Comparison of ENCODE assay signal across 18 cellular contexts in the genomic region with DNA sequence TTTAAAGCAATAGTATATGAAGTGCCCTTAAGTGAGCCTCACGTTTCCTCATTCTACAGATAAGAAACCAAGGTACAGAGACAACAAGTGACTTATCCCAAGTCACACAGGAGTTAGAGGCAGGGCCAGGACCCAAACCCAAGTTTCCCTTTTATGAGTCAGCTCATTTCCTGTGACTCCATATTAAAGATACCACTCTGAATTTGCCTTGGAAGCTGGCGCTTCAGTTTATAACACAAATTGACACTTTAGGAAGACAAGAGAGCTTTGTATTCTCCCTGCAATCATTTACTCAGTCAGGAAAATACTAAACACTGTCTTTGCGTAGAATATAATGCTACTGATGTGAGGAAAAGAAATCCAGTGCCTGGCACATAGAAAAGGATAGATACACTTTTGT. TPM values are rescaled to one million over a fixed set of nuclear protein-coding genes. Genes with fewer than 3 reads are reported as not detected.
A peak's percentile ranks its signal among the peaks of the same experiment; 100 is the strongest.
DNase-seq lines count a peak whose midpoint lies in the region; ATAC-seq and TF ChIP-seq lines count a peak whose summit lies in the region.
"Had no signal": no experiment of that assay in that cellular context is flagged by ENCODE, and none has a peak within 500 bp of the region (broad histone marks: within the 10 kb centered on the region; RNA-seq: fewer than 3 reads in every experiment).

No MANE protein-coding gene starts in this region.

- H3K36me3 Mint-ChIP-seq in GM23338 (ENCODE audit: low read depth): no peaks in the 10 kb centered on the region
- peaks cover 0 to 8% of the 10 kb centered on the region in 2 donors for H3K36me3 Mint-ChIP-seq in stimulated activated naive B cell treated with anti-CD40 and anti-IgM and Interleukin-4, amounts not matched to agents 10 μg/mL and 1 μg/mL and 100 μg/mL, for 72 hours
- H3K36me3 Mint-ChIP-seq: CD14-positive monocyte had no signal

- H3K36me3 ChIP-seq in GM23338 (ENCODE audit: insufficient read depth) (no peaks in the 10 kb centered on the region), SK-N-MC (ENCODE audit: insufficient read depth, low read length) (no peaks in the 10 kb centered on the region)

- H3K4me3 ChIP-seq in GM23338: no peak overlapping the region
- H3K4me3 ChIP-seq in SK-N-MC: 0 out of 2 replicates have a peak overlapping the region, but pooled peaks have one; percentile 14
- no peak overlapping the region for H3K4me3 ChIP-seq in foreskin fibroblast (ENCODE audit: low read depth in 1 of 2, low read length in 2 of 2)
- H3K4me3 ChIP-seq: A549 had no signal

- no peaks in the 10 kb centered on the region for H3K9me3 Mint-ChIP-seq in GM23338
- peaks cover 2 to 3% of the 10 kb centered on the region in 2 donors for H3K9me3 Mint-ChIP-seq in stimulated activated naive B cell treated with anti-CD40 and anti-IgM and Interleukin-4, amounts not matched to agents 10 μg/mL and 1 μg/mL and 100 μg/mL, for 72 hours

- no peak overlapping the region for H3K4me3 Mint-ChIP-seq in GM23338
- no peak overlapping the region for H3K4me3 Mint-ChIP-seq in stimulated activated naive B cell treated with anti-CD40 and anti-IgM and Interleukin-4, amounts not matched to agents 10 μg/mL and 1 μg/mL and 100 μg/mL, for 72 hours
- H3K4me3 Mint-ChIP-seq: CD14-positive monocyte; CD8-positive, alpha-beta memory T cell had no signal

- no peaks in the 10 kb centered on the region for H4K20me1 ChIP-seq in GM23338 (replicated peaks; ENCODE audit: insufficient read depth)

- H3K27ac ChIP-seq in GM23338 (ENCODE audit: low read depth): no peak overlapping the region
- peak overlapping the region; percentile 64; the same call in 1 of the 2 replicates for H3K27ac ChIP-seq in SK-N-MC
- H3K27ac ChIP-seq: A549 had no signal

- 0 out of 2 replicates have a peak, but pooled peaks cover 6% of the 10 kb centered on the region for H3K4me1 ChIP-seq in GM23338 (ENCODE audit: insufficient read depth)
- H3K4me1 ChIP-seq: A549, Caco-2 had no signal

- peak; percentile 4 for DNase-seq in GM23338 (ENCODE audit: low spot score)
- no peak for DNase-seq in SK-N-MC (ENCODE audit: low read depth, low spot score)
- DNase-seq in foreskin melanocyte: peak; percentile 78
- DNase-seq in stimulated activated naive B cell treated with anti-CD40 and anti-IgM and Interleukin-4, amounts not matched to agents 10 μg/mL and 1 μg/mL and 100 μg/mL, for 72 hours: no peak
- no peak for DNase-seq in foreskin fibroblast
- DNase-seq in activated CD4-positive, alpha-beta T cell treated with anti-CD3 and anti-CD28 coated beads, Interleukin-2, amount 50 U/mL, for 48 hours: no peak
- DNase-seq in dermis blood vessel endothelial cell: no peak
- DNase-seq: Caco-2; CD8-positive, alpha-beta memory T cell; DND-41; IMR-90; KBM-7 had no signal

- H3K27me3 ChIP-seq in GM23338 (ENCODE audit: insufficient read depth): peaks cover 18% of the 10 kb centered on the region

- H3K4me1 Mint-ChIP-seq in GM23338: peaks cover 16% of the 10 kb centered on the region; the same call in 2 of the 3 replicates
- peaks cover 22 to 50% of the 10 kb centered on the region in 2 donors for H3K4me1 Mint-ChIP-seq in stimulated activated naive B cell treated with anti-CD40 and anti-IgM and Interleukin-4, amounts not matched to agents 10 μg/mL and 1 μg/mL and 100 μg/mL, for 72 hours

- peaks cover 5% of the 10 kb centered on the region for H3K27me3 Mint-ChIP-seq in GM23338 (ENCODE audit: insufficient read depth, low read depth, poor library complexity)
- peaks cover 5 to 8% of the 10 kb centered on the region in 2 donors for H3K27me3 Mint-ChIP-seq in stimulated activated naive B cell treated with anti-CD40 and anti-IgM and Interleukin-4, amounts not matched to agents 10 μg/mL and 1 μg/mL and 100 μg/mL, for 72 hours

- no peak overlapping the region for H2AFZ ChIP-seq in GM23338

- H3K79me2 ChIP-seq in GM23338 (replicated peaks; ENCODE audit: insufficient read depth): no peaks in the 10 kb centered on the region

- no peak overlapping the region for H3K27ac Mint-ChIP-seq in GM23338
- peak overlapping the region; percentile 9 for H3K27ac Mint-ChIP-seq in stimulated activated naive B cell treated with anti-CD40 and anti-IgM and Interleukin-4, amounts not matched to agents 10 μg/mL and 1 μg/mL and 100 μg/mL, for 72 hours
- H3K27ac Mint-ChIP-seq: CD14-positive monocyte; CD8-positive, alpha-beta memory T cell had no signal

- no peaks in the 10 kb centered on the region for H3F3A ChIP-seq in GM23338 (replicated peaks; ENCODE audit: low read depth)

- no peaks in the 10 kb centered on the region for H3K9me2 ChIP-seq in GM23338 (ENCODE audit: insufficient read depth)

- no peaks in the 10 kb centered on the region for H3K9me3 ChIP-seq in SK-N-MC (ENCODE audit: low read depth, low read length)
- H3K9me3 ChIP-seq: A549, Caco-2 had no signal

- no peak for ATAC-seq in GM23338
- ATAC-seq in stimulated activated naive B cell treated with anti-CD40 and anti-IgM and Interleukin-4, amounts not matched to agents 10 μg/mL and 1 μg/mL and 100 μg/mL, for 72 hours (replicated peaks): no peak
- no peak for ATAC-seq in HG03520 (IDR thresholded peaks at IDR 0.05; ENCODE audit: unreplicated experiment)
- ATAC-seq: A549, HCT116 had no signal

- TF ChIP-seq CTCF in GM23338 (conservative IDR thresholded peaks at IDR 0.05; ENCODE audit: low read depth in 2 of 2) (no peak), foreskin fibroblast (IDR thresholded peaks at IDR 0.05; ENCODE audit: low read depth, low read length) (no peak)

- H3K4me2 ChIP-seq in GM23338: no peak overlapping the region
- H3K4me2 ChIP-seq: A549 had no signal

- no peak overlapping the region for H3K9ac ChIP-seq in SK-N-MC (ENCODE audit: insufficient read length)

TF ChIP-seq in GM23338, 12 proteins besides CTCF, POLR2A, EP300 and RAD21 (continues in another document):
- TF ChIP-seq CREB1 (CRISPR knock-in tag; IDR thresholded peaks at IDR 0.05; ENCODE audit: low read depth): no peak
- TF ChIP-seq, protein P1, sequence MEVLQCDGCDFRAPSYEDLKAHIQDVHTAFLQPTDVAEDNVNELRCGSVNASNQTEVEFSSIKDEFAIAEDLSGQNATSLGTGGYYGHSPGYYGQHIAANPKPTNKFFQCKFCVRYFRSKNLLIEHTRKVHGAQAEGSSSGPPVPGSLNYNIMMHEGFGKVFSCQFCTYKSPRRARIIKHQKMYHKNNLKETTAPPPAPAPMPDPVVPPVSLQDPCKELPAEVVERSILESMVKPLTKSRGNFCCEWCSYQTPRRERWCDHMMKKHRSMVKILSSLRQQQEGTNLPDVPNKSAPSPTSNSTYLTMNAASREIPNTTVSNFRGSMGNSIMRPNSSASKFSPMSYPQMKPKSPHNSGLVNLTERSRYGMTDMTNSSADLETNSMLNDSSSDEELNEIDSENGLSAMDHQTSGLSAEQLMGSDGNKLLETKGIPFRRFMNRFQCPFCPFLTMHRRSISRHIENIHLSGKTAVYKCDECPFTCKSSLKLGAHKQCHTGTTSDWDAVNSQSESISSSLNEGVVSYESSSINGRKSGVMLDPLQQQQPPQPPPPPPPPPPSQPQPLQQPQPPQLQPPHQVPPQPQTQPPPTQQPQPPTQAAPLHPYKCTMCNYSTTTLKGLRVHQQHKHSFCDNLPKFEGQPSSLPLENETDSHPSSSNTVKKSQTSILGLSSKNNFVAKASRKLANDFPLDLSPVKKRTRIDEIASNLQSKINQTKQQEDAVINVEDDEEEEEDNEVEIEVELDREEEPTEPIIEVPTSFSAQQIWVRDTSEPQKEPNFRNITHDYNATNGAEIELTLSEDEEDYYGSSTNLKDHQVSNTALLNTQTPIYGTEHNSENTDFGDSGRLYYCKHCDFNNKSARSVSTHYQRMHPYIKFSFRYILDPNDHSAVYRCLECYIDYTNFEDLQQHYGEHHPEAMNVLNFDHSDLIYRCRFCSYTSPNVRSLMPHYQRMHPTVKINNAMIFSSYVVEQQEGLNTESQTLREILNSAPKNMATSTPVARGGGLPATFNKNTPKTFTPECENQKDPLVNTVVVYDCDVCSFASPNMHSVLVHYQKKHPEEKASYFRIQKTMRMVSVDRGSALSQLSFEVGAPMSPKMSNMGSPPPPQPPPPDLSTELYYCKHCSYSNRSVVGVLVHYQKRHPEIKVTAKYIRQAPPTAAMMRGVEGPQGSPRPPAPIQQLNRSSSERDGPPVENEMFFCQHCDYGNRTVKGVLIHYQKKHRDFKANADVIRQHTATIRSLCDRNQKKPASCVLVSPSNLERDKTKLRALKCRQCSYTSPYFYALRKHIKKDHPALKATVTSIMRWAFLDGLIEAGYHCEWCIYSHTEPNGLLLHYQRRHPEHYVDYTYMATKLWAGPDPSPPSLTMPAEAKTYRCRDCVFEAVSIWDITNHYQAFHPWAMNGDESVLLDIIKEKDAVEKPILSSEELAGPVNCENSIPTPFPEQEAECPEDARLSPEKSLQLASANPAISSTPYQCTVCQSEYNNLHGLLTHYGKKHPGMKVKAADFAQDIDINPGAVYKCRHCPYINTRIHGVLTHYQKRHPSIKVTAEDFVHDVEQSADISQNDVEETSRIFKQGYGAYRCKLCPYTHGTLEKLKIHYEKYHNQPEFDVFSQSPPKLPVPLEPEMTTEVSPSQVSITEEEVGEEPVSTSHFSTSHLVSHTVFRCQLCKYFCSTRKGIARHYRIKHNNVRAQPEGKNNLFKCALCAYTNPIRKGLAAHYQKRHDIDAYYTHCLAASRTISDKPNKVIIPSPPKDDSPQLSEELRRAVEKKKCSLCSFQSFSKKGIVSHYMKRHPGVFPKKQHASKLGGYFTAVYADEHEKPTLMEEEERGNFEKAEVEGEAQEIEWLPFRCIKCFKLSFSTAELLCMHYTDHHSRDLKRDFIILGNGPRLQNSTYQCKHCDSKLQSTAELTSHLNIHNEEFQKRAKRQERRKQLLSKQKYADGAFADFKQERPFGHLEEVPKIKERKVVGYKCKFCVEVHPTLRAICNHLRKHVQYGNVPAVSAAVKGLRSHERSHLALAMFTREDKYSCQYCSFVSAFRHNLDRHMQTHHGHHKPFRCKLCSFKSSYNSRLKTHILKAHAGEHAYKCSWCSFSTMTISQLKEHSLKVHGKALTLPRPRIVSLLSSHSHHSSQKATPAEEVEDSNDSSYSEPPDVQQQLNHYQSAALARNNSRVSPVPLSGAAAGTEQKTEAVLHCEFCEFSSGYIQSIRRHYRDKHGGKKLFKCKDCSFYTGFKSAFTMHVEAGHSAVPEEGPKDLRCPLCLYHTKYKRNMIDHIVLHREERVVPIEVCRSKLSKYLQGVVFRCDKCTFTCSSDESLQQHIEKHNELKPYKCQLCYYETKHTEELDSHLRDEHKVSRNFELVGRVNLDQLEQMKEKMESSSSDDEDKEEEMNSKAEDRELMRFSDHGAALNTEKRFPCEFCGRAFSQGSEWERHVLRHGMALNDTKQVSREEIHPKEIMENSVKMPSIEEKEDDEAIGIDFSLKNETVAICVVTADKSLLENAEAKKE (CRISPR knock-in tag; IDR thresholded peaks at IDR 0.05): no peak

RNA-seq across cellular contexts. Expression of a gene that starts 43.2 kb away (rescaled TPM):
- total RNA-seq in GM23338 (2014; rRNA removed; shearing (Covaris generic)): 0.54 TPM in 1 of 2 replicates, not detected in the other
- polyA plus RNA-seq in GM23338 (2016; fragmentation: Nextera tagmentation; extraction: Ambion mirVana): 0.18 TPM in 1 of 2 replicates, not detected in the other
- not detected in 2 replicates for total RNA-seq in dermis blood vessel endothelial cell
- total RNA-seq: Caco-2; CD8-positive, alpha-beta memory T cell; H4; IMR-90 had no signal
- polyA plus RNA-seq: A549; BJ; CD8-positive, alpha-beta memory T cell; IMR-90 had no signal

RNA-seq across cellular contexts. Expression of a gene that starts 59.5 kb away (rescaled TPM):
- total RNA-seq in GM23338 (2014; rRNA removed; shearing (Covaris generic)): 23.0 and 42.6 TPM in 2 replicates
- polyA plus RNA-seq in GM23338 (2016; fragmentation: Nextera tagmentation; extraction: Ambion mirVana): 22.2 and 24.1 TPM in 2 replicates
- 28.8 and 29.3 TPM in 2 replicates for total RNA-seq in dermis blood vessel endothelial cell

Comparison
In these comparisons a context has a peak if more than half of its experiments do, and no peak if none do; other contexts are left out.
1. DNase-seq: peak in GM23338 (single experiment) and foreskin melanocyte (single experiment); none in SK-N-MC (single experiment), stimulated activated naive B cell treated with anti-CD40 and anti-IgM and Interleukin-4, amounts not matched to agents 10 μg/mL and 1 μg/mL and 100 μg/mL, for 72 hours (single experiment), foreskin fibroblast (0 of 2), activated CD4-positive, alpha-beta T cell treated with anti-CD3 and anti-CD28 coated beads, Interleukin-2, amount 50 U/mL, for 48 hours (0 of 2) and dermis blood vessel endothelial cell (single experiment).